7 cellular contexts compared by ENCODE assay signal in genomic region chr3:160224811-160225180, GRCh38. TPM values are rescaled to one million over a fixed set of nuclear protein-coding genes. Genes with fewer than 3 reads are reported as not detected.
DNase-seq lines count a peak whose midpoint lies in the region; ATAC-seq, FAIRE-seq and TF ChIP-seq lines count a peak whose summit lies in the region.

No MANE protein-coding gene starts in this region.

- no peak for TF ChIP-seq CTCF in H9 (conservative IDR thresholded peaks at IDR 0.05)

- no peak for DNase-seq in H9
- DNase-seq in activated CD4-positive, alpha-beta memory T cell treated with anti-CD3 and anti-CD28 coated beads, Interleukin-2, amount 10 ng/mL, durations not matched to agents 7 days and 5 days, result no peak
- no peak for DNase-seq in KBM-7
- DNase-seq in small intestine, result no peak

- ATAC-seq in stimulated activated memory B cell treated with anti-CD40 and anti-IgM and Interleukin-4, amounts not matched to agents 10 μg/mL and 1 μg/mL and 100 μg/mL, for 72 hours, result no peak
- ATAC-seq in GM18873 (IDR thresholded peaks at IDR 0.05; ENCODE audit: low FRiP score, unreplicated experiment), result no peak

- H3K27ac ChIP-seq in H9 (ENCODE audit: insufficient read length, low read depth, low read length) (no peak overlapping the region), small intestine (ENCODE audit: low read depth in 1 of 2, low read length in 1 of 2) (no peak overlapping the region)

- no peak overlapping the region for H4K8ac ChIP-seq in H9 (replicated peaks; ENCODE audit: insufficient read length, low read depth, low read length)

- H2BK12ac ChIP-seq in H9 (ENCODE audit: insufficient read length, low read depth, low read length), result no peak overlapping the region

- H3K9ac ChIP-seq in H9 (ENCODE audit: extremely low read depth, insufficient read length, low read length) (no peak overlapping the region), iPS-15b (ENCODE audit: low read depth, low read length) (no peak overlapping the region)

- no peaks in the 10 kb centered on the region for H3K36me3 Mint-ChIP-seq in H9 (ENCODE audit: insufficient read depth in 1 of 3, low read depth in 3 of 3)
- no peaks in the 10 kb centered on the region for H3K36me3 Mint-ChIP-seq in activated CD4-positive, alpha-beta memory T cell treated with anti-CD3 and anti-CD28 coated beads, Interleukin-2, amount 10 ng/mL, durations not matched to agents 7 days and 5 days (ENCODE audit: low read depth)
- H3K36me3 Mint-ChIP-seq in stimulated activated memory B cell treated with anti-CD40 and anti-IgM and Interleukin-4, amounts not matched to agents 10 μg/mL and 1 μg/mL and 100 μg/mL, for 72 hours, result no peaks in the 10 kb centered on the region

- no peak overlapping the region for H2BK120ac ChIP-seq in H9 (ENCODE audit: low read depth, low read length, poor library complexity, severe bottlenecking)

- no peak overlapping the region for H2BK5ac ChIP-seq in H9 (ENCODE audit: insufficient read length, low read length)

- H3K79me1 ChIP-seq in H9 (ENCODE audit: insufficient read depth, low read depth, low read length, poor library complexity, severe bottlenecking), result no peaks in the 10 kb centered on the region

- no peak overlapping the region for H3T11ph ChIP-seq in H9 (ENCODE audit: low read length)

- peaks cover 81% of the 10 kb centered on the region for H3K27me3 Mint-ChIP-seq in H9 (ENCODE audit: low read depth)
- H3K27me3 Mint-ChIP-seq in activated CD4-positive, alpha-beta memory T cell treated with anti-CD3 and anti-CD28 coated beads, Interleukin-2, amount 10 ng/mL, durations not matched to agents 7 days and 5 days, result peaks cover 57% of the 10 kb centered on the region
- H3K27me3 Mint-ChIP-seq in stimulated activated memory B cell treated with anti-CD40 and anti-IgM and Interleukin-4, amounts not matched to agents 10 μg/mL and 1 μg/mL and 100 μg/mL, for 72 hours, result peaks cover 52% of the 10 kb centered on the region

- H3K9me3 ChIP-seq in H9 (ENCODE audit: control insufficient read depth, low read depth, low read length), result no peaks in the 10 kb centered on the region
- H3K9me3 ChIP-seq in iPS-15b (ENCODE audit: control insufficient read depth, insufficient read depth, low read length), result no peaks in the 10 kb centered on the region
- H3K9me3 ChIP-seq in small intestine (ENCODE audit: control insufficient read depth, low read depth), result no peaks in the 10 kb centered on the region

- H3K27me3 ChIP-seq in H9 (ENCODE audit: insufficient read depth, low read length), result peaks cover 28% of the 10 kb centered on the region
- H3K27me3 ChIP-seq in iPS-15b (ENCODE audit: control insufficient read depth, insufficient read depth, low read length), result peaks cover 70% of the 10 kb centered on the region
- peaks cover 6 to 16% of the 10 kb centered on the region in 2 donors for H3K27me3 ChIP-seq in small intestine (ENCODE audit: control insufficient read depth in 2 of 2, insufficient read depth in 2 of 2, low read length in 2 of 2)

- POLR2A ChIA-PET in activated CD4-positive, alpha-beta memory T cell treated with anti-CD3 and anti-CD28 coated beads, Interleukin-2, amount 10 ng/mL, durations not matched to agents 7 days and 5 days (lab: Charles Lee), result interaction anchor here (1.3 to 1.8 kb wide), 2 partner anchors 171 to 224 kb away, joined by 4 to 8 read pairs; partner anchors contain the start of gene TRIM59

- no peak overlapping the region for H4K91ac ChIP-seq in H9 (ENCODE audit: insufficient read length, low read depth, low read length)

- peaks cover 18% of the 10 kb centered on the region for H3K23me2 ChIP-seq in H9 (ENCODE audit: insufficient read length, low read depth, low read length, poor library complexity, severe bottlenecking)

- no peaks in the 10 kb centered on the region for H4K20me1 ChIP-seq in H9 (ENCODE audit: control insufficient read depth, insufficient read depth, insufficient read length)

- CTCF ChIA-PET in activated CD4-positive, alpha-beta memory T cell treated with anti-CD3 and anti-CD28 coated beads, Interleukin-2, amount 10 ng/mL, durations not matched to agents 7 days and 5 days (lab: Charles Lee), result interaction anchor here (1.0 to 1.4 kb wide), 4 partner anchors 8 to 113 kb away, joined by 3 to 5 read pairs (median 4); no protein-coding TSS in a partner anchor

- H3K4me3 ChIP-seq in iPS-15b (ENCODE audit: low read depth, low read length) (peak overlapping the region; percentile 58), small intestine (ENCODE audit: low read depth in 1 of 2, low read length in 2 of 2) (peak overlapping the region in 1 of 2 donors; percentile 52)

- peak overlapping the region; percentile 68 to 85 for H3K4me3 Mint-ChIP-seq in H9
- peak overlapping the region; percentile 62 for H3K4me3 Mint-ChIP-seq in activated CD4-positive, alpha-beta memory T cell treated with anti-CD3 and anti-CD28 coated beads, Interleukin-2, amount 10 ng/mL, durations not matched to agents 7 days and 5 days
- peak overlapping the region; percentile 73 for H3K4me3 Mint-ChIP-seq in stimulated activated memory B cell treated with anti-CD40 and anti-IgM and Interleukin-4, amounts not matched to agents 10 μg/mL and 1 μg/mL and 100 μg/mL, for 72 hours

- H3K9me3 Mint-ChIP-seq in H9, result no peaks in the 10 kb centered on the region
- no peaks in the 10 kb centered on the region for H3K9me3 Mint-ChIP-seq in activated CD4-positive, alpha-beta memory T cell treated with anti-CD3 and anti-CD28 coated beads, Interleukin-2, amount 10 ng/mL, durations not matched to agents 7 days and 5 days
- no peaks in the 10 kb centered on the region for H3K9me3 Mint-ChIP-seq in stimulated activated memory B cell treated with anti-CD40 and anti-IgM and Interleukin-4, amounts not matched to agents 10 μg/mL and 1 μg/mL and 100 μg/mL, for 72 hours

- no CpG with 5 or more reads among the region's 17 CpGs for WGBS in H9 (ENCODE audit: extremely low coverage, insufficient read length, low lambda C conversion rate)
- 9 to 10% (median 9%) methylated on average over 17 of the region's 17 CpGs for WGBS in small intestine, 3 donors

- no peak overlapping the region for H4K5ac ChIP-seq in H9 (ENCODE audit: insufficient read length, low read depth, low read length)

- H3K36me3 ChIP-seq in iPS-15b (ENCODE audit: control insufficient read depth, insufficient read depth, low read length) (no peaks in the 10 kb centered on the region), small intestine (ENCODE audit: control insufficient read depth in 2 of 2, insufficient read depth in 2 of 2, low read length in 2 of 2) (no peaks in the 10 kb centered on the region)

- no peak overlapping the region for H3K4ac ChIP-seq in H9 (ENCODE audit: low read depth, low read length)

- H3K56ac ChIP-seq in H9 (ENCODE audit: insufficient read length, low read depth, low read length), result no peak overlapping the region

- H3K4me1 ChIP-seq in H9 (ENCODE audit: insufficient read depth, low read length) (no peaks in the 10 kb centered on the region), iPS-15b (ENCODE audit: control insufficient read depth, insufficient read depth, low read length) (peaks cover 3% of the 10 kb centered on the region), small intestine (ENCODE audit: control insufficient read depth in 2 of 2, insufficient read depth in 1 of 2, low read depth in 1 of 2, low read length in 1 of 2) (no peaks in the 10 kb centered on the region)

- no peaks in the 10 kb centered on the region for H3K79me2 ChIP-seq in H9 (ENCODE audit: insufficient read depth, low read length)

- in situ Hi-C loops in KBM-7 (cut with MboI; ENCODE audit: low pct_unique_long_range_greater_than_20kb, low sequenced_read_pairs), result no loop called here

- no peak overlapping the region for H2BK15ac ChIP-seq in H9 (ENCODE audit: low read depth, low read length)

- FAIRE-seq in small intestine (lab: Jason Lieb, UNC), result no peak

- peak overlapping the region; percentile 72 for H3K4me2 ChIP-seq in H9 (ENCODE audit: insufficient read depth, insufficient read length, low read length)

- no peak overlapping the region for H2BK20ac ChIP-seq in H9 (ENCODE audit: low read depth, low read length, poor library complexity, severe bottlenecking)

- H2AK5ac ChIP-seq in H9 (ENCODE audit: insufficient read length, low read length), result no peak overlapping the region

- no peak overlapping the region for H3K14ac ChIP-seq in H9 (ENCODE audit: insufficient read depth, low read length)

- H3K18ac ChIP-seq in H9 (ENCODE audit: insufficient read length, low read depth, low read length), result no peak overlapping the region

- H3K23ac ChIP-seq in H9 (ENCODE audit: insufficient read length, low read depth, low read length), result no peak overlapping the region

- no peak overlapping the region for H3K27ac Mint-ChIP-seq in H9
- H3K27ac Mint-ChIP-seq in activated CD4-positive, alpha-beta memory T cell treated with anti-CD3 and anti-CD28 coated beads, Interleukin-2, amount 10 ng/mL, durations not matched to agents 7 days and 5 days, result no peak overlapping the region
- H3K27ac Mint-ChIP-seq in stimulated activated memory B cell treated with anti-CD40 and anti-IgM and Interleukin-4, amounts not matched to agents 10 μg/mL and 1 μg/mL and 100 μg/mL, for 72 hours, result no peak overlapping the region

- no peak overlapping the region for H2AFZ ChIP-seq in H9 (ENCODE audit: low read length)

- H3K4me1 Mint-ChIP-seq in H9, result peaks cover 16 to 17% of the 10 kb centered on the region in 2 experiments
- peaks cover 14% of the 10 kb centered on the region for H3K4me1 Mint-ChIP-seq in activated CD4-positive, alpha-beta memory T cell treated with anti-CD3 and anti-CD28 coated beads, Interleukin-2, amount 10 ng/mL, durations not matched to agents 7 days and 5 days
- H3K4me1 Mint-ChIP-seq in stimulated activated memory B cell treated with anti-CD40 and anti-IgM and Interleukin-4, amounts not matched to agents 10 μg/mL and 1 μg/mL and 100 μg/mL, for 72 hours, result peaks cover 15% of the 10 kb centered on the region

RNA-seq across cellular contexts. Expression of gene C3orf80, which starts 0.4 kb away (rescaled TPM):
- 0.13 and 0.15 TPM in 2 replicates for total RNA-seq in H9 (2021)
- total RNA-seq in activated CD4-positive, alpha-beta memory T cell treated with anti-CD3 and anti-CD28 coated beads, Interleukin-2, amount 10 ng/mL, durations not matched to agents 7 days and 5 days, result under 1 TPM; 0.15 TPM
- under 1 TPM in 2 of 3 donors, not detected in 1; 0.54 to 0.92 TPM for polyA plus RNA-seq in small intestine
